In genomic region chr3:124696011-124696410, GRCh38 we compare ENCODE assay signal across 35 cellular contexts.
"Had no signal": no experiment of that assay in that cellular context is flagged by ENCODE, and none has a peak within 500 bp of the region (broad histone marks: within the 10 kb centered on the region; RNA-seq: fewer than 3 reads in every experiment).

No MANE protein-coding gene starts in this region.

- H3K4me3 ChIP-seq: MG63 had no signal

- DNase-seq: Karpas-422, Kasumi-1, MG63, MM.1S, MV-4-11, NCI-H1048, NCI-H1092, NCI-H1092 treated with DMSO at 0.1 percent for 48 hours, NCI-H1105, NCI-H1105 treated with DMSO at 0.1 percent for 48 hours, NCI-H1417 treated with DMSO at 0.1 percent for 48 hours, NCI-H1436, NCI-H1436 treated with DMSO at 0.1 percent for 48 hours, NCI-H146, NCI-H1694, NCI-H1694 treated with DMSO at 0.1 percent for 48 hours, NCI-H187 treated with DMSO at 0.1 percent for 48 hours, NCI-H1930, NCI-H2029, NCI-H2029 treated with DMSO at 0.1 percent for 48 hours, NCI-H2081, NCI-H2081 treated with DMSO at 0.1 percent for 48 hours, NCI-H2107, NCI-H2171, NCI-H2171 treated with DMSO at 0.1 percent for 48 hours, NCI-H2227 treated with DMSO at 0.1 percent for 48 hours, NCI-H226, NCI-H345, NCI-H446, NCI-H446 treated with DMSO at 0.1 percent for 48 hours, NCI-H510A, NCI-H510A treated with DMSO at 0.1 percent for 48 hours, NCI-H524, NCI-H524 treated with DMSO at 0.1 percent for 48 hours had no signal

- H3K27ac ChIP-seq: KMS-11 had no signal

- H3K36me3 ChIP-seq: MG63 had no signal

- H3K9me3 ChIP-seq: MG63 had no signal

- H3K4me2 ChIP-seq: KMS-11 had no signal

- H3K9ac ChIP-seq: KMS-11 had no signal
